In the genomic region with DNA sequence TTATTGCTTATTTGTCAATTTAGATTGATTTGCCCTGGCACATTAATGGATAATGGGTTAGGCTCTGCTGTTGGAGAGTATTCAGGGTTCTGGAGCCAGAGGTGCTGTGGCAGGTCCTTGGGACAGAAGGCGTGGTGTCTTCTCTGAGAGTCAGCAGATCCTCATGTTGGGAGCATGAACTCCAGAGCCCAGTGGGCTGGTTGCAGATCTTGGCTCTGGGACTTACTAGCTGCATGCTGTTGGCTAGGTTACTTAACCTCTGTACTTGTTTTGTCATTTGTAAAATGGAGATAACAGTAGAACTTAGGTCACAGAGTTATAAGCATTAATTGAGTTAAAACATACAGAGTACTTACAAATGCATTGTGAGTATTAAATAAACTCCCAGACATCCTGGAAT, we compare ENCODE assay signal across 29 cellular contexts.
DNase-seq lines count a peak whose midpoint lies in the region; ATAC-seq, FAIRE-seq and TF ChIP-seq lines count a peak whose summit lies in the region.
"Had no signal": no experiment of that assay in that cellular context is flagged by ENCODE, and none has a peak within 500 bp of the region (broad histone marks: within the 10 kb centered on the region; RNA-seq: fewer than 3 reads in every experiment).

No MANE protein-coding gene starts in this region.

- H3K27me3 ChIP-seq in right cardiac atrium (ENCODE audit: control insufficient read depth, insufficient read depth) (no peaks in the 10 kb centered on the region), astrocyte (ENCODE audit: insufficient read depth, low read length) (no peaks in the 10 kb centered on the region), right atrium auricular region (no peaks in the 10 kb centered on the region)
- H3K27me3 ChIP-seq: BE2C, colonic mucosa, SJSA1, spleen, upper lobe of right lung had no signal

- no peak for DNase-seq in Right ventricle myocardium inferior (ENCODE audit: missing footprints)
- DNase-seq in right cardiac atrium = no peak
- DNase-seq in astrocyte (ENCODE audit: low read depth) = no peak
- DNase-seq in right atrium auricular region (ENCODE audit: low spot score) = no peak
- DNase-seq in type B pancreatic cell (ENCODE audit: extremely low spot score, unreplicated experiment) = no peak
- DNase-seq in naive thymus-derived CD8-positive, alpha-beta T cell = no peak
- no peak for DNase-seq in EL
- DNase-seq in activated CD4-positive, CD25-positive, alpha-beta regulatory T cell treated with anti-CD3 and anti-CD28 coated beads, Interleukin-2, amount 50 U/mL, for 72 hours = no peak
- DNase-seq: ACHN; activated CD4-positive, alpha-beta memory T cell treated with anti-CD3 and anti-CD28 coated beads for 36 hours; activated gamma-delta T cell treated with Interleukin-2 at 50 U/mL for 16 hours; BE2C; colonic mucosa; DMS53; effector memory CD8-positive, alpha-beta T cell; foreskin fibroblast; GDM1; mesendoderm; NCI-H1092 treated with DMSO at 0.1 percent for 48 hours; NCI-H2081; NCI-H226; spleen; stimulated activated CD4-positive, alpha-beta T cell treated with anti-CD3 and anti-CD28 coated beads, Interleukin-2, amount 100 ng/mL, for 48 hours; substantia nigra; upper lobe of right lung had no signal

- peaks cover 69% of the 10 kb centered on the region for H4K20me1 ChIP-seq in astrocyte (ENCODE audit: insufficient read depth, low read length)

- no peak overlapping the region for H2AFZ ChIP-seq in astrocyte (ENCODE audit: low read depth, low read length)

- H3K9ac ChIP-seq in astrocyte (ENCODE audit: low read length) = no peak overlapping the region

- H3K27ac ChIP-seq in right cardiac atrium (ENCODE audit: low read length) (no peak overlapping the region), astrocyte (ENCODE audit: low read depth, low read length) (no peak overlapping the region), right atrium auricular region (peak overlapping the region; percentile 41 to 53)
- H3K27ac ChIP-seq: colonic mucosa, SJSA1, spleen, upper lobe of right lung had no signal

- peak; percentile 56 for ATAC-seq in Right ventricle myocardium inferior
- no peak for ATAC-seq in right cardiac atrium
- ATAC-seq in naive thymus-derived CD8-positive, alpha-beta T cell = no peak
- ATAC-seq: activated CD4-positive, CD25-positive, alpha-beta regulatory T cell treated with anti-CD3 and anti-CD28 coated beads, Interleukin-2, amount 50 U/mL, for 24 hours; effector memory CD8-positive, alpha-beta T cell; esophagus mucosa; upper lobe of right lung had no signal

- intact Hi-C loops in Right ventricle myocardium inferior (cut with DNase I) (loop anchor here (10.0 kb wide), 1 partner anchor 174 kb away; no protein-coding TSS in a partner anchor), right cardiac atrium (cut with DNase I) (loop anchor here in 2 of 4 donors (5.0 to 10.0 kb wide), 2 partner anchors 71 to 74 kb away; no protein-coding TSS in a partner anchor)

- FAIRE-seq in astrocyte (lab: Jason Lieb, UNC) = no peak
- FAIRE-seq: bronchial epithelial cell had no signal

- H3K27ac Mint-ChIP-seq in astrocyte (ENCODE audit: unreplicated experiment) = peak overlapping the region; percentile 35
- H3K27ac Mint-ChIP-seq in type B pancreatic cell = peak overlapping the region; percentile 63
- peak overlapping the region in 2 of 10 donors; percentile 40 to 60 for H3K27ac Mint-ChIP-seq in naive thymus-derived CD8-positive, alpha-beta T cell
- H3K27ac Mint-ChIP-seq: activated CD4-positive, alpha-beta memory T cell treated with anti-CD3 and anti-CD28 coated beads for 36 hours had no signal

- H3K9me3 Mint-ChIP-seq in astrocyte (ENCODE audit: unreplicated experiment) (no peaks in the 10 kb centered on the region), type B pancreatic cell (no peaks in the 10 kb centered on the region)
- no peaks in the 10 kb centered on the region for H3K9me3 Mint-ChIP-seq in naive thymus-derived CD8-positive, alpha-beta T cell
- H3K9me3 Mint-ChIP-seq: activated CD4-positive, alpha-beta memory T cell treated with anti-CD3 and anti-CD28 coated beads for 36 hours; effector memory CD8-positive, alpha-beta T cell had no signal

- POLR2A ChIA-PET in naive thymus-derived CD8-positive, alpha-beta T cell (lab: Charles Lee) = no interaction called here

- H3K36me3 ChIP-seq in astrocyte (ENCODE audit: insufficient read depth, low read length) (no peaks in the 10 kb centered on the region), right atrium auricular region (peaks cover 6% of the 10 kb centered on the region)
- H3K36me3 ChIP-seq: BE2C, colonic mucosa, SJSA1 had no signal

- no peak overlapping the region for H3K4me2 ChIP-seq in astrocyte (ENCODE audit: low read length)

- peaks cover 5% of the 10 kb centered on the region for H3K4me1 ChIP-seq in right cardiac atrium (ENCODE audit: control insufficient read depth, insufficient read depth, low read length)
- peaks cover 27% of the 10 kb centered on the region for H3K4me1 ChIP-seq in astrocyte (ENCODE audit: insufficient read depth, low read length)
- peaks cover 0 to 72% of the 10 kb centered on the region in 2 donors for H3K4me1 ChIP-seq in right atrium auricular region
- H3K4me1 ChIP-seq: BE2C, colonic mucosa, upper lobe of right lung had no signal

- H3K27me3 Mint-ChIP-seq in astrocyte (ENCODE audit: low read depth, unreplicated experiment) (no peaks in the 10 kb centered on the region), type B pancreatic cell (no peaks in the 10 kb centered on the region)
- H3K27me3 Mint-ChIP-seq in naive thymus-derived CD8-positive, alpha-beta T cell = no peaks in the 10 kb centered on the region
- H3K27me3 Mint-ChIP-seq: activated CD4-positive, alpha-beta memory T cell treated with anti-CD3 and anti-CD28 coated beads for 36 hours; effector memory CD8-positive, alpha-beta T cell had no signal

- no peak for TF ChIP-seq CTCF in astrocyte (IDR thresholded peaks at IDR 0.05; ENCODE audit: insufficient read depth, low read depth, low read length)
- no peak for TF ChIP-seq CTCF in right atrium auricular region (IDR thresholded peaks at IDR 0.05)
- no peak for TF ChIP-seq CTCF in type B pancreatic cell (conservative IDR thresholded peaks at IDR 0.05)

- H3K4me3 Mint-ChIP-seq in astrocyte (ENCODE audit: unreplicated experiment) (no peak overlapping the region), type B pancreatic cell (no peak overlapping the region)
- no peak overlapping the region for H3K4me3 Mint-ChIP-seq in naive thymus-derived CD8-positive, alpha-beta T cell
- H3K4me3 Mint-ChIP-seq: activated CD4-positive, alpha-beta memory T cell treated with anti-CD3 and anti-CD28 coated beads for 36 hours; effector memory CD8-positive, alpha-beta T cell had no signal

- H3K4me1 Mint-ChIP-seq in astrocyte (ENCODE audit: low read depth, unreplicated experiment) (peaks cover 35% of the 10 kb centered on the region), type B pancreatic cell (ENCODE audit: unreplicated experiment) (peaks cover 18% of the 10 kb centered on the region)
- peaks cover 12 to 31% (median 23%) of the 10 kb centered on the region in 4 donors for H3K4me1 Mint-ChIP-seq in naive thymus-derived CD8-positive, alpha-beta T cell

- 75% methylated on average over 1 of the region's 1 CpG for WGBS in right cardiac atrium

- H3K36me3 Mint-ChIP-seq in astrocyte (ENCODE audit: low read depth, unreplicated experiment) (peaks cover 24% of the 10 kb centered on the region), type B pancreatic cell (peaks cover 17% of the 10 kb centered on the region)
- peaks cover 0 to 58% (median 10%) of the 10 kb centered on the region in 3 donors for H3K36me3 Mint-ChIP-seq in naive thymus-derived CD8-positive, alpha-beta T cell

- no peaks in the 10 kb centered on the region for H3K79me2 ChIP-seq in astrocyte (ENCODE audit: insufficient read depth, low read length)

- H3K9me3 ChIP-seq in right cardiac atrium (ENCODE audit: control insufficient read depth, low read length) = no peaks in the 10 kb centered on the region
- H3K9me3 ChIP-seq in astrocyte (ENCODE audit: insufficient read depth, low read depth, low read length) = no peaks in the 10 kb centered on the region
- no peaks in the 10 kb centered on the region for H3K9me3 ChIP-seq in right atrium auricular region
- H3K9me3 ChIP-seq: BE2C, colonic mucosa, SJSA1, spleen, upper lobe of right lung had no signal

- H3K4me3 ChIP-seq in right cardiac atrium (ENCODE audit: low read length) (no peak overlapping the region), astrocyte (ENCODE audit: insufficient read depth, low read depth, low read length) (no peak overlapping the region), right atrium auricular region (no peak overlapping the region)
- H3K4me3 ChIP-seq: colonic mucosa, SJSA1, spleen, upper lobe of right lung had no signal

Comparison
In these comparisons a context has a peak if more than half of its experiments do, and no peak if none do; other contexts are left out.
1. H3K27ac ChIP-seq: peak in right atrium auricular region (2 of 2); none in right cardiac atrium (single experiment) and astrocyte (single experiment).